ENCODE assay signal across 23 cellular contexts in the genomic region with DNA sequence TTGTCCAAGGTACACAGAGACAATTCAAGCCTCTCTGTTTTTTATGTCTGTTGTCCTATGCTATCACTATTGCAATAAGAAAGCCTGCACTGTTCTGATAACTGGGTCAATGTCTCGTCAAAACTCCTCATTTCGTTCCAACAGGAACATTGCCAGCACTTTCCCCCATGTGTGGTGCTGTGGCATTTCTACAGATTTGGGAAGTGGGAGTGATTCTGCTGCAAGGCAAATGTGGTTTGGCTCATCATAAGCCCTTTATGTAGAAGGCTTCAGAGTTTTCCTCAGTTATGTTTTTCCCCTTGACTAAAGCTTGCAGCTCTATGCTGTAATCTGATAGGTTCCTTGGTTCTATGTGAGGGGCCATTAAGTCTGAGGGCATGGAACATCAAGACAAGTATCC.
"Had no signal": no experiment of that assay in that cellular context is flagged by ENCODE, and none has a peak within 500 bp of the region (broad histone marks: within the 10 kb centered on the region; RNA-seq: fewer than 3 reads in every experiment).

No MANE protein-coding gene starts in this region.

- H3K27ac ChIP-seq: VCaP had no signal

- ATAC-seq: activated T-cell treated with anti-CD3 and anti-CD28 coated beads, Interleukin-2, amount 50 U/mL, for 4 hours; PC-3; T-cell had no signal

- DNase-seq: activated CD4-positive, alpha-beta memory T cell treated with anti-CD3 and anti-CD28 coated beads for 36 hours; activated CD4-positive, alpha-beta T cell treated with anti-CD3 and anti-CD28 coated beads, Interleukin-2, amount 10 ng/mL, durations not matched to agents 7 days and 5 days; activated CD4-positive, CD25-positive, alpha-beta regulatory T cell; activated CD8-positive, alpha-beta memory T cell treated with anti-CD3 and anti-CD28 coated beads for 24 hours; activated gamma-delta T cell; activated naive CD4-positive, alpha-beta T cell treated with anti-CD3 and anti-CD28 coated beads for 36 hours; activated T-cell treated with anti-CD3 and anti-CD28 coated beads, Interleukin-2, amount 50 U/mL, for 4 hours; cerebellar nuclear complex; Kasumi-1; KBM-7; NCI-H1092 treated with DMSO at 0.1 percent for 48 hours; NCI-H1417 treated with DMSO at 0.1 percent for 48 hours; NCI-H1694; NCI-H2029 treated with DMSO at 0.1 percent for 48 hours; NCI-H526; NCI-H82; NK-92 treated with Interleukin-12 subunit alpha and Interleukin-12 subunit beta, amount 100 ng/mL, for 24 hours; PC-3; SHP77 treated with DMSO at 0.1 percent for 48 hours; T-cell; T-helper 2 cell; T1000 had no signal
